In genomic region chr3:51637941-51638471, GRCh38 we compare ENCODE assay signal across 8 cellular contexts. TPM values are rescaled to one million over a fixed set of nuclear protein-coding genes. Genes with fewer than 3 reads are reported as not detected.
DNase-seq lines count a peak whose midpoint lies in the region; ATAC-seq and TF ChIP-seq lines count a peak whose summit lies in the region.

No MANE protein-coding gene starts in this region.

- no peaks in the 10 kb centered on the region for H3K9me3 ChIP-seq in tibial nerve

- H3K36me3 ChIP-seq in GM06990 (ENCODE audit: control insufficient read depth, insufficient read depth, low read length) (peaks cover 20% of the 10 kb centered on the region), tibial nerve (peaks cover under 1 to 95% (median 31%) of the 10 kb centered on the region in 3 donors)

- intact Hi-C loops in left colon (cut with DNase I, micrococcal nuclease) = no loop called here

- no peak overlapping the region for H3K27ac ChIP-seq in tibial nerve

- no peaks in the 10 kb centered on the region for H3K4me1 ChIP-seq in tibial nerve

- TF ChIP-seq EP300 in tibial nerve (IDR thresholded peaks at IDR 0.05) = no peak

- 65 to 77% methylated on average over 6 of the region's 6 CpGs for WGBS in tibial nerve, 2 donors

- TF ChIP-seq POLR2A in tibial nerve (IDR thresholded peaks at IDR 0.05) = no peak

- TF ChIP-seq CTCF in GM06990 (IDR thresholded peaks at IDR 0.05; ENCODE audit: insufficient read depth, low read length, poor library complexity, severe bottlenecking) (peak; percentile 84), astrocyte of the spinal cord (IDR thresholded peaks at IDR 0.05; ENCODE audit: low read depth, low read length) (peak; percentile 86), tibial nerve (IDR thresholded peaks at IDR 0.05) (peak; percentile 25 to 57 (median 39))

- ATAC-seq in HG03159 (IDR thresholded peaks at IDR 0.05; ENCODE audit: unreplicated experiment) = peak; percentile 67
- peak; percentile 99 for ATAC-seq in left colon
- ATAC-seq in GM21717 (IDR thresholded peaks at IDR 0.05; ENCODE audit: unreplicated experiment) = no peak

- H3K4me3 ChIP-seq in GM06990 (replicated peaks; ENCODE audit: low read depth, low read length) = no peak overlapping the region
- H3K4me3 ChIP-seq in astrocyte of the spinal cord (ENCODE audit: low read depth, low read length) = no peak overlapping the region
- H3K4me3 ChIP-seq in tibial nerve = no peak overlapping the region

- H3K27me3 ChIP-seq in GM06990 (replicated peaks; ENCODE audit: control insufficient read depth, insufficient read depth, low read length) (no peaks in the 10 kb centered on the region), tibial nerve (no peaks in the 10 kb centered on the region)

- peak; percentile 83 for DNase-seq in 8988T
- no peak for DNase-seq in GM06990 (ENCODE audit: extremely low read depth, insufficient read length)
- DNase-seq in NOMO-1 treated with DMSO at 0.1 percent for 48 hours (lab: John Stamatoyannopoulos, UW; ENCODE audit: unreplicated experiment) = peak; percentile 29
- DNase-seq in astrocyte of the spinal cord (ENCODE audit: low read depth, low spot score) = peak; percentile 66
- peak; percentile 33 to 44 for DNase-seq in left colon
- DNase-seq in tibial nerve (ENCODE audit: low spot score in 2 of 2) = peak in 1 of 2 donors; percentile 17

- in situ Hi-C loops in astrocyte of the spinal cord (cut with HindIII; ENCODE audit: low sequenced_read_pairs) = no loop called here

RNA-seq across cellular contexts. Expression of gene TEX264, which starts 33.0 kb away (rescaled TPM):
- total RNA-seq in left colon (10 to 100 TPM; 67.6 to 68.0 TPM), tibial nerve (10 to 100 TPM; 68.8 to 80.0 (median 73.2) TPM)
